Comparison of ENCODE assay signal across 9 cellular contexts in genomic region chr13:33931397-33931987, GRCh38.
DNase-seq lines count a peak whose midpoint lies in the region; ATAC-seq and TF ChIP-seq lines count a peak whose summit lies in the region.
"Had no signal": no experiment of that assay in that cellular context is flagged by ENCODE, and none has a peak within 500 bp of the region (broad histone marks: within the 10 kb centered on the region; RNA-seq: fewer than 3 reads in every experiment).

No MANE protein-coding gene starts in this region.

- peaks cover 5% of the 10 kb centered on the region for H3K4me1 Mint-ChIP-seq in nephron progenitor cell
- H3K4me1 Mint-ChIP-seq: activated naive CD8-positive, alpha-beta T cell treated with anti-CD3 and anti-CD28 coated beads, Interleukin-2, amount 10 ng/mL, durations not matched to agents 7 days and 5 days had no signal

- H3K9me3 Mint-ChIP-seq in nephron progenitor cell, result no peaks in the 10 kb centered on the region
- H3K9me3 Mint-ChIP-seq: activated naive CD8-positive, alpha-beta T cell treated with anti-CD3 and anti-CD28 coated beads, Interleukin-2, amount 10 ng/mL, durations not matched to agents 7 days and 5 days had no signal

- TF ChIP-seq POLR2A in lower leg skin (IDR thresholded peaks at IDR 0.05), result no peak

- ATAC-seq in HG02885 (IDR thresholded peaks at IDR 0.05; ENCODE audit: poor library complexity, unreplicated experiment), result peak; percentile 83
- no peak for ATAC-seq in HG02588 (IDR thresholded peaks at IDR 0.05; ENCODE audit: unreplicated experiment)

- H3K27me3 Mint-ChIP-seq in nephron progenitor cell (ENCODE audit: low read depth, poor library complexity), result no peaks in the 10 kb centered on the region
- H3K27me3 Mint-ChIP-seq: activated naive CD8-positive, alpha-beta T cell treated with anti-CD3 and anti-CD28 coated beads, Interleukin-2, amount 10 ng/mL, durations not matched to agents 7 days and 5 days had no signal

- TF ChIP-seq CTCF in epithelial cell of esophagus (IDR thresholded peaks at IDR 0.05; ENCODE audit: insufficient read depth, low read depth, low read length, missing control alignments) (peak; percentile 61), nephron progenitor cell (IDR thresholded peaks at IDR 0.05) (peak; percentile 59), lower leg skin (IDR thresholded peaks at IDR 0.05) (no peak)

- H3K36me3 Mint-ChIP-seq in nephron progenitor cell (ENCODE audit: low read depth), result no peaks in the 10 kb centered on the region
- H3K36me3 Mint-ChIP-seq: activated naive CD8-positive, alpha-beta T cell treated with anti-CD3 and anti-CD28 coated beads, Interleukin-2, amount 10 ng/mL, durations not matched to agents 7 days and 5 days had no signal

- H3K4me3 Mint-ChIP-seq in nephron progenitor cell, result no peak overlapping the region
- H3K4me3 Mint-ChIP-seq: activated naive CD8-positive, alpha-beta T cell treated with anti-CD3 and anti-CD28 coated beads, Interleukin-2, amount 10 ng/mL, durations not matched to agents 7 days and 5 days had no signal

- peak overlapping the region; percentile 37 for H3K27ac Mint-ChIP-seq in nephron progenitor cell
- H3K27ac Mint-ChIP-seq: activated naive CD8-positive, alpha-beta T cell treated with anti-CD3 and anti-CD28 coated beads, Interleukin-2, amount 10 ng/mL, durations not matched to agents 7 days and 5 days had no signal

- 83 to 87% methylated on average over 4 of the region's 4 CpGs for WGBS in lower leg skin, 2 donors

- intact Hi-C loops in lower leg skin (cut with DNase I; ENCODE audit: low total_unique reads), result no loop called here

- peak; percentile 87 for DNase-seq in NCI-H82 (lab: John Stamatoyannopoulos, UW)
- DNase-seq in NCI-H82 treated with DMSO at 0.1 percent for 48 hours (lab: John Stamatoyannopoulos, UW; ENCODE audit: unreplicated experiment), result no peak
- DNase-seq in OCI-M1 (lab: John Stamatoyannopoulos, UW), result peak; percentile 55
- DNase-seq in epithelial cell of esophagus (ENCODE audit: low read depth), result peak; percentile 58
- DNase-seq in nephron progenitor cell, result peak; percentile 11
- DNase-seq in lower leg skin (ENCODE audit: low spot score in 2 of 2), result no peak
- DNase-seq: activated naive CD8-positive, alpha-beta T cell treated with anti-CD3 and anti-CD28 coated beads, Interleukin-2, amount 10 ng/mL, durations not matched to agents 7 days and 5 days had no signal

- H3K4me3 ChIP-seq in epithelial cell of esophagus (ENCODE audit: low read length), result no peak overlapping the region
- H3K4me3 ChIP-seq in lower leg skin (ENCODE audit: low read depth, poor library complexity, severe bottlenecking), result no peak overlapping the region

Comparison
In these comparisons a context has a peak if more than half of its experiments do, and no peak if none do; other contexts are left out.
1. DNase-seq: peak in NCI-H82 (single experiment), OCI-M1 (single experiment), epithelial cell of esophagus (single experiment) and nephron progenitor cell (single experiment); none in NCI-H82 treated with DMSO at 0.1 percent for 48 hours (single experiment) and lower leg skin (0 of 2).
2. CTCF ChIP-seq: peak in epithelial cell of esophagus (single experiment) and nephron progenitor cell (single experiment); none in lower leg skin (0 of 3).